Comparison of ENCODE assay signal across 8 cellular contexts in the genomic region with DNA sequence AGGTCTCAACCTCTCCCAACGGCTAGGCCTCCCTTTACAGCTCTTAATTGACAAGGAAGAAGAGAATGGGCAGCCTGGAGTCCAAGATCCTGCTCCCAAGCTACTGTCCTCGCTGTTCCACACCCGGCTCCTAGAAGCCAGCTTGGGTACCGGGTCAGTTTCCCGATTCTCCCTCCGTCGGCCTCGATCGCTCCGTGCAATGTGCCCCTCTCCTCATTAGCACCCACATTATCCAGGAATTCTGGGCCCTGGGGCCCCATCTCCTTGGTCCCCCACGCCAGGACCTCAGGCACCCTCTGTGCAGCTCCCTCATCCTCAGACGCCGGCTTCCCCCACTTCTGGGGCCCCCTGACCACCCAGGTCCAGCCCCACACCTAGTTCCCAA. TPM values are rescaled to one million over a fixed set of nuclear protein-coding genes. Genes with fewer than 3 reads are reported as not detected.
DNase-seq lines count a peak whose midpoint lies in the region; ATAC-seq and TF ChIP-seq lines count a peak whose summit lies in the region.

No MANE protein-coding gene starts in this region.

- intact Hi-C loops in activated CD4-positive, alpha-beta T cell treated with anti-CD3 and anti-CD28 coated beads, Interleukin-2, amount 10 ng/mL, durations not matched to agents 24 days and 14 days (cut with micrococcal nuclease) = loop anchor here (1.0 to 5.0 kb wide), 4 partner anchors 87 to 586 kb away; partner anchors contain the start of genes PAFAH1B2 and ZPR1
- intact Hi-C loops in thyroid gland (cut with DNase I) = no loop called here

- WGBS in thyroid gland, 2 donors = 1% methylated on average over 13 of the region's 13 CpGs

- H3K9me3 Mint-ChIP-seq in activated CD4-positive, alpha-beta T cell treated with anti-CD3 and anti-CD28 coated beads, Interleukin-2, amount 10 ng/mL, durations not matched to agents 24 days and 14 days = no peaks in the 10 kb centered on the region
- H3K9me3 Mint-ChIP-seq in activated naive CD8-positive, alpha-beta T cell treated with anti-CD3 and anti-CD28 coated beads for 36 hours = no peaks in the 10 kb centered on the region

- no peaks in the 10 kb centered on the region for H3K27me3 Mint-ChIP-seq in activated CD4-positive, alpha-beta T cell treated with anti-CD3 and anti-CD28 coated beads, Interleukin-2, amount 10 ng/mL, durations not matched to agents 24 days and 14 days
- no peaks in the 10 kb centered on the region for H3K27me3 Mint-ChIP-seq in activated naive CD8-positive, alpha-beta T cell treated with anti-CD3 and anti-CD28 coated beads for 36 hours

- H3K4me1 Mint-ChIP-seq in activated CD4-positive, alpha-beta T cell treated with anti-CD3 and anti-CD28 coated beads, Interleukin-2, amount 10 ng/mL, durations not matched to agents 24 days and 14 days = peaks cover 43% of the 10 kb centered on the region
- peaks cover 44% of the 10 kb centered on the region for H3K4me1 Mint-ChIP-seq in activated naive CD8-positive, alpha-beta T cell treated with anti-CD3 and anti-CD28 coated beads for 36 hours

- H3K4me3 ChIP-seq in thyroid gland (replicated peaks in 1 of 3) = peak overlapping the region; percentile 67 to 96 (median 77)

- peaks cover 20 to 31% of the 10 kb centered on the region in 2 donors for H3K36me3 ChIP-seq in thyroid gland

- H3K9me3 ChIP-seq in thyroid gland = no peaks in the 10 kb centered on the region

- no peaks in the 10 kb centered on the region for H3K27me3 ChIP-seq in layer of hippocampus (ENCODE audit: control insufficient read depth, insufficient read depth, low read length)
- H3K27me3 ChIP-seq in thyroid gland = no peaks in the 10 kb centered on the region

- TF ChIP-seq CTCF in thyroid gland (IDR thresholded peaks at IDR 0.05) = no peak

- peak overlapping the region; percentile 93 for H3K27ac ChIP-seq in layer of hippocampus (ENCODE audit: low read depth, low read length)
- H3K27ac ChIP-seq in thyroid gland = peak overlapping the region; percentile 76 to 89 (median 87)

- no peak for TF ChIP-seq POLR2A in thyroid gland (IDR thresholded peaks at IDR 0.05)

- peak overlapping the region; percentile 93 for H3K4me3 Mint-ChIP-seq in activated CD4-positive, alpha-beta T cell treated with anti-CD3 and anti-CD28 coated beads, Interleukin-2, amount 10 ng/mL, durations not matched to agents 24 days and 14 days
- peak overlapping the region; percentile 99 for H3K4me3 Mint-ChIP-seq in activated naive CD8-positive, alpha-beta T cell treated with anti-CD3 and anti-CD28 coated beads for 36 hours

- H3K4me1 ChIP-seq in thyroid gland = peaks cover 15 to 21% of the 10 kb centered on the region in 2 donors

- peaks cover 38% of the 10 kb centered on the region for H3K36me3 Mint-ChIP-seq in activated CD4-positive, alpha-beta T cell treated with anti-CD3 and anti-CD28 coated beads, Interleukin-2, amount 10 ng/mL, durations not matched to agents 24 days and 14 days (ENCODE audit: low read depth)
- H3K36me3 Mint-ChIP-seq in activated naive CD8-positive, alpha-beta T cell treated with anti-CD3 and anti-CD28 coated beads for 36 hours = peaks cover 35% of the 10 kb centered on the region

- ATAC-seq in HG03442 (IDR thresholded peaks at IDR 0.05; ENCODE audit: unreplicated experiment) = no peak
- no peak for ATAC-seq in GM19452 (IDR thresholded peaks at IDR 0.05; ENCODE audit: unreplicated experiment)
- no peak for ATAC-seq in activated CD4-positive, CD25-positive, alpha-beta regulatory T cell treated with anti-CD3 and anti-CD28 coated beads, Interleukin-2, amount 50 U/mL, for 24 hours

- no peak for DNase-seq in activated CD4-positive, alpha-beta T cell treated with anti-CD3 and anti-CD28 coated beads, Interleukin-2, amount 10 ng/mL, durations not matched to agents 24 days and 14 days
- no peak for DNase-seq in activated CD4-positive, alpha-beta T cell treated with anti-CD3 and anti-CD28 coated beads for 1 hour
- DNase-seq in activated naive CD8-positive, alpha-beta T cell treated with anti-CD3 and anti-CD28 coated beads for 36 hours = no peak
- no peak for DNase-seq in thyroid gland

- H3K27ac Mint-ChIP-seq in activated CD4-positive, alpha-beta T cell treated with anti-CD3 and anti-CD28 coated beads, Interleukin-2, amount 10 ng/mL, durations not matched to agents 24 days and 14 days = peak overlapping the region; percentile 98
- H3K27ac Mint-ChIP-seq in activated naive CD8-positive, alpha-beta T cell treated with anti-CD3 and anti-CD28 coated beads for 36 hours = peak overlapping the region; percentile 99

RNA-seq across cellular contexts. Expression of gene PCSK7, which starts 0.2 kb away (rescaled TPM):
- 160 and 165 TPM in 2 replicates for total RNA-seq in activated CD4-positive, alpha-beta T cell treated with anti-CD3 and anti-CD28 coated beads, Interleukin-2, amount 10 ng/mL, durations not matched to agents 24 days and 14 days
- total RNA-seq in activated naive CD8-positive, alpha-beta T cell treated with anti-CD3 and anti-CD28 coated beads for 36 hours = 10 to 100 TPM; 85.0 to 85.9 TPM
- total RNA-seq in thyroid gland = 10 to 100 TPM; 36.1 to 61.1 (median 47.5) TPM

RNA-seq across cellular contexts. Expression of gene RNF214, which starts 0.8 kb away (rescaled TPM):
- total RNA-seq in activated CD4-positive, alpha-beta T cell treated with anti-CD3 and anti-CD28 coated beads, Interleukin-2, amount 10 ng/mL, durations not matched to agents 24 days and 14 days = 22.0 and 23.2 TPM in 2 replicates
- total RNA-seq in activated naive CD8-positive, alpha-beta T cell treated with anti-CD3 and anti-CD28 coated beads for 36 hours = 10 to 100 TPM; 16.6 to 17.3 TPM
- total RNA-seq in thyroid gland = 10 to 100 TPM; 17.4 to 22.8 (median 20.0) TPM

RNA-seq across cellular contexts. Expression of gene TAGLN, which starts 32.5 kb away (rescaled TPM):
- 2.7 and 3.8 TPM in 2 replicates for total RNA-seq in activated CD4-positive, alpha-beta T cell treated with anti-CD3 and anti-CD28 coated beads, Interleukin-2, amount 10 ng/mL, durations not matched to agents 24 days and 14 days
- 1 to 10 TPM; 2.0 TPM for total RNA-seq in activated naive CD8-positive, alpha-beta T cell treated with anti-CD3 and anti-CD28 coated beads for 36 hours
- 100 to 1,000 TPM; 155 to 407 (median 229) TPM for total RNA-seq in thyroid gland

RNA-seq across cellular contexts. Expression of gene SIDT2, which starts 53.1 kb away (rescaled TPM):
- 23.9 and 29.1 TPM in 2 replicates for total RNA-seq in activated CD4-positive, alpha-beta T cell treated with anti-CD3 and anti-CD28 coated beads, Interleukin-2, amount 10 ng/mL, durations not matched to agents 24 days and 14 days
- total RNA-seq in activated naive CD8-positive, alpha-beta T cell treated with anti-CD3 and anti-CD28 coated beads for 36 hours = 1 to 10 TPM; 8.0 to 8.7 TPM
- 10 to 100 TPM; 31.8 to 54.5 (median 42.3) TPM for total RNA-seq in thyroid gland

RNA-seq across cellular contexts. Expression of gene BACE1-AS, which starts 59.5 kb away (rescaled TPM):
- total RNA-seq in activated CD4-positive, alpha-beta T cell treated with anti-CD3 and anti-CD28 coated beads, Interleukin-2, amount 10 ng/mL, durations not matched to agents 24 days and 14 days = 5.5 and 5.8 TPM in 2 replicates
- total RNA-seq in activated naive CD8-positive, alpha-beta T cell treated with anti-CD3 and anti-CD28 coated beads for 36 hours = 1 to 10 TPM; 3.1 to 3.8 TPM
- 10 to 100 TPM in 1 of 4 donors, 1 to 10 TPM in 3; 7.4 to 12.9 (median 8.8) TPM for total RNA-seq in thyroid gland

Comparison
In these comparisons a context has a peak if more than half of its experiments do, and no peak if none do; other contexts are left out.
1. RNA of gene TAGLN, which starts 32.5 kb away (total RNA-seq): 155 to 407 TPM in thyroid gland; 2.7 to 3.8 TPM in activated CD4-positive, alpha-beta T cell treated with anti-CD3 and anti-CD28 coated beads, Interleukin-2, amount 10 ng/mL, durations not matched to agents 24 days and 14 days and 2.0 TPM in activated naive CD8-positive, alpha-beta T cell treated with anti-CD3 and anti-CD28 coated beads for 36 hours; every median in the first group is over 10 times any median in the second.